Comparison of ENCODE assay signal across 15 cellular contexts in the genomic region with DNA sequence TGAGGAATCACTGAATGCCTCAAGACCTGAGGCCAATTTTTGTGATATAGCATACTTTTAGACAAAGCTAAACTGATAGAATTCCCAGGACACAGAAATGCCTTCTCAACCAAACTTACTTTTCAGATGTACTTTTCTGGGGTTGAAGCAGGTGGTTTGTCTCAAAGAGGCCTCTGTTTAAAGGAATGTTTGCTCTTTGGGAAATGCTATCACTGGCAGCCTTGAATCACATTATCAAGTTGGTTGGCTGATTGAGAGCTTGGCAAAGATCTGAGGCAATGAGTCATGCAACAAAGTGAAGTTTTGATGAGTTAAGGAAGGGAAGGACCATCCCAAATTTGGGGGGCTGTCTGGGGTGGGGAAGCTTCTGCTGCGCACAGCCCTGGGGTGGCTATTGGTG.
DNase-seq lines count a peak whose midpoint lies in the region; ATAC-seq, FAIRE-seq and TF ChIP-seq lines count a peak whose summit lies in the region.
"Had no signal": no experiment of that assay in that cellular context is flagged by ENCODE, and none has a peak within 500 bp of the region (broad histone marks: within the 10 kb centered on the region; RNA-seq: fewer than 3 reads in every experiment).

No MANE protein-coding gene starts in this region.

- CTCF ChIA-PET in HepG2 (lab: Yijun Ruan, JAX; ENCODE audit: low intra/inter-chr PET ratio, low total read pairs): no interaction called here

- H3K79me2 ChIP-seq in HepG2 (ENCODE audit: insufficient read depth, low read length): no peaks in the 10 kb centered on the region

- H3K27ac ChIP-seq in HepG2 (ENCODE audit: extremely low read length, insufficient read depth, low read length) (no peak overlapping the region), right lobe of liver (no peak overlapping the region)
- H3K27ac ChIP-seq: GM23248 had no signal

- TF ChIP-seq EP300 in HepG2 (IDR thresholded peaks at IDR 0.05; ENCODE audit: low read depth in 2 of 2, low read length in 2 of 2): no peak
- no peak for TF ChIP-seq EP300 in HepG2 (CRISPR knock-in tag; IDR thresholded peaks at IDR 0.05; ENCODE audit: borderline replicate concordance)

- POLR2A ChIA-PET in HepG2 (lab: Yijun Ruan, JAX): no interaction called here

- FAIRE-seq in HepG2 (lab: Jason Lieb, UNC) (no peak), bronchial epithelial cell (lab: Jason Lieb, UNC) (no peak)
- FAIRE-seq: A204.1, H54 had no signal

- H2AFZ ChIP-seq in HepG2 (ENCODE audit: low read length): no peak overlapping the region
- H2AFZ ChIP-seq: GM23248 had no signal

- no TSS peak for BruUV-seq in HepG2 (replicated peaks; lab: Mats Ljungman, UMichigan)

- TF ChIP-seq POLR2A in HepG2 (IDR thresholded peaks at IDR 0.05; ENCODE audit: insufficient read depth in 1 of 2, low read depth in 2 of 2, low read length in 2 of 2) (no peak), right lobe of liver (IDR thresholded peaks at IDR 0.05) (no peak)

- no peaks in the 10 kb centered on the region for H3K36me3 ChIP-seq in HepG2 (replicated peaks in 1 of 2; ENCODE audit: control insufficient read depth in 1 of 2, insufficient read depth in 2 of 2, low read length in 2 of 2)
- no peaks in the 10 kb centered on the region for H3K36me3 ChIP-seq in right lobe of liver
- H3K36me3 ChIP-seq in bronchial epithelial cell (ENCODE audit: control insufficient read depth, insufficient read depth, low read length): no peaks in the 10 kb centered on the region
- no peaks in the 10 kb centered on the region for H3K36me3 ChIP-seq in mucosa of descending colon (ENCODE audit: low read depth)

- ATAC-seq in HepG2 (no peak), right lobe of liver (no peak), mucosa of descending colon (peak; percentile 25), GM21381 (IDR thresholded peaks at IDR 0.05; ENCODE audit: unreplicated experiment) (no peak)
- ATAC-seq: HCT116 had no signal

- no peak overlapping the region for H3K4me3 ChIP-seq in HepG2 (replicated peaks in 1 of 3; ENCODE audit: insufficient read depth in 1 of 3, low read depth in 2 of 3, low read length in 3 of 3)
- no peak overlapping the region for H3K4me3 ChIP-seq in right lobe of liver
- H3K4me3 ChIP-seq in bronchial epithelial cell (ENCODE audit: low read depth, low read length): no peak overlapping the region
- no peak overlapping the region for H3K4me3 ChIP-seq in mucosa of descending colon
- H3K4me3 ChIP-seq: GM23248 had no signal

- no peaks in the 10 kb centered on the region for H4K20me1 ChIP-seq in HepG2 (ENCODE audit: insufficient read depth, low read length)

- in situ Hi-C loops in HepG2 (cut with HindIII; ENCODE audit: extremely low pct_ligation_motif_present, low pct_unique_long_range_greater_than_20kb): no loop called here

- H3K9ac ChIP-seq in HepG2 (ENCODE audit: insufficient read depth, low read depth, low read length): no peak overlapping the region
- H3K9ac ChIP-seq: GM23248 had no signal

- H3K4me2 ChIP-seq in HepG2 (ENCODE audit: low read depth, low read length): no peak overlapping the region

- H3K4me1 ChIP-seq in HepG2 (ENCODE audit: insufficient read depth, low read length) (no peaks in the 10 kb centered on the region), right lobe of liver (no peaks in the 10 kb centered on the region), mucosa of descending colon (ENCODE audit: low read depth) (no peaks in the 10 kb centered on the region)

- intact Hi-C loops in HepG2 (cut with micrococcal nuclease; ENCODE audit: unreplicated experiment): no loop called here
- intact Hi-C loops in right lobe of liver (cut with DNase I): no loop called here
- intact Hi-C loops in mucosa of descending colon (cut with DNase I, micrococcal nuclease): no loop called here

- TF ChIP-seq CTCF in HepG2 (CRISPR knock-in tag; IDR thresholded peaks at IDR 0.05) (no peak), right lobe of liver (IDR thresholded peaks at IDR 0.05) (no peak), bronchial epithelial cell (IDR thresholded peaks at IDR 0.05; ENCODE audit: insufficient read depth, low read length, severe bottlenecking) (no peak), mucosa of descending colon (IDR thresholded peaks at IDR 0.05) (no peak)

- WGBS in HepG2 (ENCODE audit: low lambda C conversion rate): 0% methylated on average over 1 of the region's 1 CpG
- 86% methylated on average over 1 of the region's 1 CpG for WGBS in right lobe of liver (ENCODE audit: insufficient coverage, low coverage, low lambda C conversion rate, missing lambda C conversion rate)

- DNase-seq in HepG2 (ENCODE audit: low spot score) (peak; percentile 6), right lobe of liver (no peak), bronchial epithelial cell (ENCODE audit: low read depth) (peak; percentile 40), mucosa of descending colon (no peak), CD1c-positive myeloid dendritic cell (ENCODE audit: extremely low spot score) (no peak), NCI-H2171 treated with DMSO at 0.1 percent for 48 hours (lab: John Stamatoyannopoulos, UW) (no peak)
- DNase-seq: C1 segment of cervical spinal cord; CD4-positive, alpha-beta memory T cell; COR-L47; DMS53; GM23248 had no signal

- H3K9me3 ChIP-seq in HepG2 (ENCODE audit: low read length): no peaks in the 10 kb centered on the region
- H3K9me3 ChIP-seq in right lobe of liver: no peaks in the 10 kb centered on the region
- H3K9me3 ChIP-seq in mucosa of descending colon: no peaks in the 10 kb centered on the region

- no peak for TF ChIP-seq RAD21 in HepG2 (CRISPR knock-in tag; IDR thresholded peaks at IDR 0.05)

- H3K27me3 ChIP-seq in HepG2 (ENCODE audit: control insufficient read depth in 1 of 2, insufficient read depth in 2 of 2, low read length in 2 of 2) (peaks cover 1 to 9% of the 10 kb centered on the region in 2 experiments; a peak in 2 of 5 replicates), right lobe of liver (no peaks in the 10 kb centered on the region), bronchial epithelial cell (ENCODE audit: control insufficient read depth, insufficient read depth, low read length) (no peaks in the 10 kb centered on the region)

TF ChIP-seq in HepG2, 621 proteins besides CTCF, POLR2A, EP300 and RAD21:
- no peak for TF ChIP-seq KDM4B (CRISPR knock-in tag; IDR thresholded peaks at IDR 0.05)

Comparison
In these comparisons a context has a peak if more than half of its experiments do, and no peak if none do; other contexts are left out.
1. DNase-seq: peak in HepG2 (single experiment) and bronchial epithelial cell (single experiment); none in right lobe of liver (0 of 3), mucosa of descending colon (0 of 3), CD1c-positive myeloid dendritic cell (single experiment) and NCI-H2171 treated with DMSO at 0.1 percent for 48 hours (single experiment).